Comparison of ENCODE assay signal across 21 cellular contexts in genomic region chr1:222065234-222065633, GRCh38.
DNase-seq lines count a peak whose midpoint lies in the region; ATAC-seq, FAIRE-seq and TF ChIP-seq lines count a peak whose summit lies in the region.
"Had no signal": no experiment of that assay in that cellular context is flagged by ENCODE, and none has a peak within 500 bp of the region (broad histone marks: within the 10 kb centered on the region; RNA-seq: fewer than 3 reads in every experiment).

No MANE protein-coding gene starts in this region.

- FAIRE-seq in HepG2 (lab: Jason Lieb, UNC): no peak
- FAIRE-seq: D721Med, GM12891, GM18507, H54 had no signal

- 77% methylated on average over 3 of the region's 3 CpGs for WGBS in HepG2 (ENCODE audit: low lambda C conversion rate)
- WGBS in right lobe of liver (ENCODE audit: insufficient coverage, low coverage, low lambda C conversion rate, missing lambda C conversion rate): 94% methylated on average over 3 of the region's 3 CpGs
- 95 to 97% methylated on average over 3 of the region's 3 CpGs for WGBS in GM23248 (ENCODE audit: low coverage in 1 of 2, low lambda C conversion rate in 2 of 2, missing lambda C conversion rate in 2 of 2), 2 experiments

- in situ Hi-C loops in HepG2 (cut with HindIII; ENCODE audit: extremely low pct_ligation_motif_present, low pct_unique_long_range_greater_than_20kb): no loop called here
- in situ Hi-C loops in GM23248 (cut with MboI): no loop called here

- H3K27ac ChIP-seq in HepG2 (ENCODE audit: extremely low read length, insufficient read depth, low read length) (no peak overlapping the region), right lobe of liver (no peak overlapping the region), GM23248 (peak overlapping the region; percentile 69), epithelial cell of prostate (peak overlapping the region; percentile 51), osteoblast (ENCODE audit: low read depth, low read length) (peak overlapping the region; percentile 39)

- H3K9me3 ChIP-seq in HepG2 (ENCODE audit: low read length): peaks cover 46% of the 10 kb centered on the region
- H3K9me3 ChIP-seq in right lobe of liver: no peaks in the 10 kb centered on the region
- H3K9me3 ChIP-seq in GM23248 (ENCODE audit: low read depth): no peaks in the 10 kb centered on the region
- no peaks in the 10 kb centered on the region for H3K9me3 ChIP-seq in osteoblast (ENCODE audit: low read depth, low read length)

- BruUV-seq in HepG2 (replicated peaks; lab: Mats Ljungman, UMichigan): no TSS peak

- H3K27me3 ChIP-seq in HepG2 (ENCODE audit: control insufficient read depth in 1 of 2, insufficient read depth in 2 of 2, low read length in 2 of 2): no peaks in the 10 kb centered on the region; a peak in 1 of 5 replicates
- H3K27me3 ChIP-seq in right lobe of liver: no peaks in the 10 kb centered on the region
- no peaks in the 10 kb centered on the region for H3K27me3 ChIP-seq in GM23248 (replicated peaks; ENCODE audit: insufficient read depth)
- no peaks in the 10 kb centered on the region for H3K27me3 ChIP-seq in osteoblast (ENCODE audit: insufficient read depth, low read length)
- H3K27me3 ChIP-seq: BE2C; BLaER1 treated with 17β-estradiol and CSF1 and Interleukin-3, amounts not matched to agents 10 nM and 100 nM had no signal

- H3K9me2 ChIP-seq in GM23248 (ENCODE audit: insufficient read depth): no peaks in the 10 kb centered on the region

- H3K4me2 ChIP-seq in HepG2 (ENCODE audit: low read depth, low read length) (no peak overlapping the region), GM23248 (ENCODE audit: unreplicated experiment) (no peak overlapping the region), osteoblast (ENCODE audit: insufficient read depth, low read length) (no peak overlapping the region)

- no peaks in the 10 kb centered on the region for H3K79me2 ChIP-seq in HepG2 (ENCODE audit: insufficient read depth, low read length)
- peaks cover 4% of the 10 kb centered on the region for H3K79me2 ChIP-seq in GM23248 (ENCODE audit: insufficient read depth)
- H3K79me2 ChIP-seq in osteoblast (ENCODE audit: insufficient read depth, low read length): peaks cover 26% of the 10 kb centered on the region

- DNase-seq in HepG2 (ENCODE audit: low spot score) (no peak), right lobe of liver (no peak), GM23248 (no peak), epithelial cell of prostate (ENCODE audit: low read depth, low spot score) (no peak), osteoblast (ENCODE audit: insufficient read length, low spot score, missing footprints) (no peak), DMS 273 treated with DMSO at 0.1 percent for 48 hours (lab: John Stamatoyannopoulos, UW) (no peak), retina (no peak)
- DNase-seq: AML-193; CD4-positive, alpha-beta T cell; CD8-positive, alpha-beta memory T cell; DMS79 treated with DMSO at 0.1 percent for 48 hours; GF-D8; GOT3 had no signal

- no peak overlapping the region for H3K4me3 ChIP-seq in HepG2 (replicated peaks in 1 of 3; ENCODE audit: insufficient read depth in 1 of 3, low read depth in 2 of 3, low read length in 3 of 3)
- H3K4me3 ChIP-seq in right lobe of liver: no peak overlapping the region
- H3K4me3 ChIP-seq in GM23248: no peak overlapping the region
- no peak overlapping the region for H3K4me3 ChIP-seq in osteoblast (ENCODE audit: insufficient read depth, low read length)
- H3K4me3 ChIP-seq: BLaER1 treated with 17β-estradiol and CSF1 and Interleukin-3, amounts not matched to agents 10 nM and 100 nM; HAP-1 had no signal

- H4K20me1 ChIP-seq in HepG2 (ENCODE audit: insufficient read depth, low read length): no peaks in the 10 kb centered on the region
- H4K20me1 ChIP-seq in GM23248 (ENCODE audit: insufficient read depth): no peaks in the 10 kb centered on the region
- no peaks in the 10 kb centered on the region for H4K20me1 ChIP-seq in osteoblast (ENCODE audit: insufficient read depth, low read length)
- H4K20me1 ChIP-seq: BLaER1 treated with 17β-estradiol and CSF1 and Interleukin-3, amounts not matched to agents 10 nM and 100 nM had no signal

- CTCF ChIA-PET in HepG2 (lab: Yijun Ruan, JAX; ENCODE audit: low intra/inter-chr PET ratio, low total read pairs): no interaction called here

- H3F3A ChIP-seq in GM23248 (ENCODE audit: insufficient read depth): peaks cover 26% of the 10 kb centered on the region

- H3K4me1 ChIP-seq in HepG2 (ENCODE audit: insufficient read depth, low read length) (peaks cover 37% of the 10 kb centered on the region), right lobe of liver (peaks cover 0 to 51% (median 14%) of the 10 kb centered on the region in 4 donors), GM23248 (ENCODE audit: insufficient read depth) (peaks cover 11% of the 10 kb centered on the region), osteoblast (ENCODE audit: insufficient read depth, low read length) (peaks cover 7% of the 10 kb centered on the region)
- H3K4me1 ChIP-seq: BE2C, HAP-1 had no signal

- TF ChIP-seq CTCF in HepG2 (CRISPR knock-in tag; IDR thresholded peaks at IDR 0.05): no peak
- no peak for TF ChIP-seq CTCF in right lobe of liver (IDR thresholded peaks at IDR 0.05)
- no peak for TF ChIP-seq CTCF in osteoblast (IDR thresholded peaks at IDR 0.05; ENCODE audit: extremely low read depth, low read depth, low read length)

- TF ChIP-seq EP300 in HepG2 (IDR thresholded peaks at IDR 0.05; ENCODE audit: low read depth in 2 of 2, low read length in 2 of 2) (no peak), HepG2 (CRISPR knock-in tag; IDR thresholded peaks at IDR 0.05; ENCODE audit: borderline replicate concordance) (no peak)

- no peak overlapping the region for H3K9ac ChIP-seq in HepG2 (ENCODE audit: insufficient read depth, low read depth, low read length)
- no peak overlapping the region for H3K9ac ChIP-seq in GM23248
- H3K9ac ChIP-seq: BLaER1 treated with 17β-estradiol and CSF1 and Interleukin-3, amounts not matched to agents 10 nM and 100 nM had no signal

- H3K36me3 ChIP-seq in HepG2 (replicated peaks in 1 of 2; ENCODE audit: control insufficient read depth in 1 of 2, insufficient read depth in 2 of 2, low read length in 2 of 2) (no peaks in the 10 kb centered on the region), right lobe of liver (no peaks in the 10 kb centered on the region), GM23248 (ENCODE audit: low read depth) (no peaks in the 10 kb centered on the region), osteoblast (ENCODE audit: insufficient read depth, low read length) (no peaks in the 10 kb centered on the region)
- H3K36me3 ChIP-seq: BE2C; BLaER1 treated with 17β-estradiol and CSF1 and Interleukin-3, amounts not matched to agents 10 nM and 100 nM; HAP-1 had no signal

- intact Hi-C loops in HepG2 (cut with micrococcal nuclease; ENCODE audit: unreplicated experiment): no loop called here
- intact Hi-C loops in right lobe of liver (cut with DNase I): no loop called here

- H2AFZ ChIP-seq in HepG2 (ENCODE audit: low read length) (no peak overlapping the region), GM23248 (no peak overlapping the region), osteoblast (ENCODE audit: low read length) (no peak overlapping the region)

- TF ChIP-seq POLR2A in HepG2 (IDR thresholded peaks at IDR 0.05; ENCODE audit: insufficient read depth in 1 of 2, low read depth in 2 of 2, low read length in 2 of 2): no peak
- no peak for TF ChIP-seq POLR2A in right lobe of liver (IDR thresholded peaks at IDR 0.05)

- POLR2A ChIA-PET in HepG2 (lab: Yijun Ruan, JAX): no interaction called here

- TF ChIP-seq RAD21 in HepG2 (CRISPR knock-in tag; IDR thresholded peaks at IDR 0.05): no peak

- ATAC-seq in HepG2: no peak
- ATAC-seq in right lobe of liver: no peak
- no peak for ATAC-seq in HG02763 (IDR thresholded peaks at IDR 0.05; ENCODE audit: unreplicated experiment)

TF ChIP-seq in HepG2, 621 proteins besides CTCF, POLR2A, EP300 and RAD21:
- TF ChIP-seq SAP130 (CRISPR knock-in tag; IDR thresholded peaks at IDR 0.05; ENCODE audit: low read depth): no peak
- peak; percentile 77; the same call in 1 of the 2 replicates for TF ChIP-seq ZNF124 (CRISPR knock-in tag; IDR thresholded peaks at IDR 0.05)
- TF ChIP-seq ZNF441 (CRISPR knock-in tag; IDR thresholded peaks at IDR 0.05; ENCODE audit: borderline replicate concordance): peak; percentile 85
TF ChIP-seq in HepG2: peak in this region for 2.

Comparison
In these comparisons a context has a peak if more than half of its experiments do, and no peak if none do; other contexts are left out.
1. H3K27ac ChIP-seq: peak in GM23248 (single experiment), epithelial cell of prostate (single experiment) and osteoblast (single experiment); none in HepG2 (single experiment) and right lobe of liver (0 of 3).